ENCODE assay signal across 2 cellular contexts in genomic region chr13:113207890-113208423, GRCh38.
TF ChIP-seq lines count a peak whose summit lies in the region.

No MANE protein-coding gene starts in this region.

TF ChIP-seq in SK-N-SH, 30 proteins besides CTCF, POLR2A, EP300 and RAD21:
- TF ChIP-seq YY1 (IDR thresholded peaks at IDR 0.05; ENCODE audit: low read depth) = no peak
- TF ChIP-seq MXI1 (IDR thresholded peaks at IDR 0.05; ENCODE audit: low read depth, low read length) = peak; percentile 68
- TF ChIP-seq MAX (IDR thresholded peaks at IDR 0.05; ENCODE audit: low read depth) = peak; percentile 37; the same call in 1 of the 2 replicates

TF ChIP-seq in endothelial cell of umbilical vein, 7 proteins besides CTCF, POLR2A, EP300 and RAD21:
- no peak for TF ChIP-seq MAX (IDR thresholded peaks at IDR 0.05; ENCODE audit: insufficient read depth, insufficient read length)
- no peak for TF ChIP-seq MYC (IDR thresholded peaks at IDR 0.05; ENCODE audit: low read depth, low read length)
- no peak for TF ChIP-seq JUN (IDR thresholded peaks at IDR 0.05; ENCODE audit: borderline replicate concordance, insufficient read depth, insufficient read length, low read depth)
- no peak for TF ChIP-seq POLR2AphosphoS5 (IDR thresholded peaks at IDR 0.05; ENCODE audit: insufficient read depth, low read depth, low read length)
- no peak for TF ChIP-seq EZH2 (IDR thresholded peaks at IDR 0.05; ENCODE audit: borderline replicate concordance, low read depth, low read length, severe bottlenecking)
- no peak for TF ChIP-seq GATA2 (IDR thresholded peaks at IDR 0.05; ENCODE audit: insufficient read depth, insufficient read length, low read depth, low read length)
- no peak for TF ChIP-seq FOS (IDR thresholded peaks at IDR 0.05; ENCODE audit: borderline replicate concordance, insufficient read depth, low read length)
